8 cellular contexts compared by ENCODE assay signal in the genomic region with DNA sequence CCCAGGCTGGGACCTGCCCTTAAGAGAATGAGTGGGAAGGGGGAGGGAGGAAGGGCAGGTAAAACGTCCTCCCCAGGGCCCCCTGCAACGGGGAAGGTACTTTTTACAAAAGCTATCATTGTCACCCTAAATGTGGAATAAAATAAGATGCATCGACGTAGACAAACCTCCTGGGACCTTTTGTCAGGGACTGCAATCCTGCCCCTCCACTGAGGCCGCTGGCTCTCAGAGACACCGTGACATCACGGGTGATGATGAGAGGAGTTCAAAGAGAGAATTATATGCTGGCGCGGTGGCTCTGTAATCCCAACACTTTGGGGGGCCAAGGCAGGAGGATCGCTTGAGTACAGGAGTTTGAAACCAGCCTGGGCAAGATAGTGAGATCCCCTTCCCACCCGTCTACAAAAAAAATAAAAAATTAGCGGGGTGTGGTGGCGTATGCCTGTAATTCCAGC. TPM values are rescaled to one million over a fixed set of nuclear protein-coding genes. Genes with fewer than 3 reads are reported as not detected.
DNase-seq lines count a peak whose midpoint lies in the region; ATAC-seq, FAIRE-seq and TF ChIP-seq lines count a peak whose summit lies in the region.

No MANE protein-coding gene starts in this region.

- no peak overlapping the region for H4K5ac ChIP-seq in H9 (ENCODE audit: insufficient read length, low read depth, low read length)

- no peaks in the 10 kb centered on the region for H4K20me1 ChIP-seq in H9 (ENCODE audit: control insufficient read depth, insufficient read depth, insufficient read length)

- ATAC-seq in A549 = no peak
- no peak for ATAC-seq in HG03139 (IDR thresholded peaks at IDR 0.05; ENCODE audit: unreplicated experiment)
- no peak for ATAC-seq in GM21447 (IDR thresholded peaks at IDR 0.05; ENCODE audit: unreplicated experiment)

- peaks cover 12% of the 10 kb centered on the region for H3K23me2 ChIP-seq in H9 (ENCODE audit: insufficient read length, low read depth, low read length, poor library complexity, severe bottlenecking)

- H3K27ac Mint-ChIP-seq in H9 (peak overlapping the region in 1 of 3 experiments; percentile 80; a peak in 2 of 7 replicates), brain (peak overlapping the region in 4 of 5 experiments; percentile 78 to 90 (median 86))

- H2BK15ac ChIP-seq in H9 (ENCODE audit: low read depth, low read length) = no peak overlapping the region

- TF ChIP-seq EP300 in A549 (IDR thresholded peaks at IDR 0.05) = no peak

- H3K14ac ChIP-seq in H9 (ENCODE audit: insufficient read depth, low read length) = no peak overlapping the region

- no peak overlapping the region for H3K4ac ChIP-seq in H9 (ENCODE audit: low read depth, low read length)

- DNase-seq in A549 (ENCODE audit: low read depth in 1 of 2, low spot score in 1 of 2) (no peak), H9 (no peak), GM19238 (ENCODE audit: insufficient read length, low spot score) (no peak), ecto neural progenitor cell (ENCODE audit: low spot score) (no peak)

- H2BK5ac ChIP-seq in H9 (ENCODE audit: insufficient read length, low read length) = no peak overlapping the region

- H3K27ac ChIP-seq in A549 = no peak overlapping the region; a peak in 1 of 6 replicates
- H3K27ac ChIP-seq in H9 (ENCODE audit: insufficient read length, low read depth, low read length) = no peak overlapping the region

- H3K4me3 Mint-ChIP-seq in H9 (peak overlapping the region; percentile 75 to 88), brain (peak overlapping the region; percentile 91 to 95 (median 93))

- CTCF ChIA-PET in A549 (lab: Yijun Ruan, JAX) = interaction anchor here (0.9 to 3.5 kb wide), 4 partner anchors 16 to 74 kb away, joined by 3 to 19 read pairs (median 3); no protein-coding TSS in a partner anchor

- no peak overlapping the region for H4K91ac ChIP-seq in H9 (ENCODE audit: insufficient read length, low read depth, low read length)

- no peaks in the 10 kb centered on the region for H3K79me1 ChIP-seq in H9 (ENCODE audit: insufficient read depth, low read depth, low read length, poor library complexity, severe bottlenecking)

- FAIRE-seq in A549 (lab: Jason Lieb, UNC) = no peak

- no peak overlapping the region for H2BK12ac ChIP-seq in H9 (ENCODE audit: insufficient read length, low read depth, low read length)

- H3K9me3 Mint-ChIP-seq in H9 (no peaks in the 10 kb centered on the region), brain (no peaks in the 10 kb centered on the region)

- peak overlapping the region; percentile 59 for H3K9ac ChIP-seq in H9 (ENCODE audit: extremely low read depth, insufficient read length, low read length)

- H3K27me3 ChIP-seq in H9 (ENCODE audit: insufficient read depth, low read length) = no peaks in the 10 kb centered on the region
- H3K27me3 ChIP-seq in mononuclear cell (ENCODE audit: insufficient read depth, low read length) = peaks cover 2% of the 10 kb centered on the region

- H3K4me1 Mint-ChIP-seq in H9 = peaks cover 26 to 33% of the 10 kb centered on the region in 2 experiments
- H3K4me1 Mint-ChIP-seq in brain = peaks cover 33% of the 10 kb centered on the region

- TF ChIP-seq POLR2A in A549 (IDR thresholded peaks at IDR 0.05; ENCODE audit: low read length) = no peak

- no peak for TF ChIP-seq CTCF in A549 (IDR thresholded peaks at IDR 0.05)
- TF ChIP-seq CTCF in H9 (conservative IDR thresholded peaks at IDR 0.05) = no peak
- no peak for TF ChIP-seq CTCF in brain (conservative IDR thresholded peaks at IDR 0.05)

- H3K4me2 ChIP-seq in A549 (peak overlapping the region; percentile 96), H9 (ENCODE audit: insufficient read depth, insufficient read length, low read length) (peak overlapping the region; percentile 90)

- H2BK20ac ChIP-seq in H9 (ENCODE audit: low read depth, low read length, poor library complexity, severe bottlenecking) = no peak overlapping the region

- H3K4me1 ChIP-seq in A549 (peaks cover 11% of the 10 kb centered on the region), H9 (ENCODE audit: insufficient read depth, low read length) (peaks cover 3% of the 10 kb centered on the region; the same call in 1 of the 2 replicates), mononuclear cell (ENCODE audit: insufficient read depth, low read length) (peaks cover 31% of the 10 kb centered on the region)

- H3K9me3 ChIP-seq in A549 = no peaks in the 10 kb centered on the region
- no peaks in the 10 kb centered on the region for H3K9me3 ChIP-seq in H9 (ENCODE audit: control insufficient read depth, low read depth, low read length)
- no peaks in the 10 kb centered on the region for H3K9me3 ChIP-seq in mononuclear cell (ENCODE audit: low read depth, low read length)

- no peak overlapping the region for H2AFZ ChIP-seq in H9 (ENCODE audit: low read length)

- H3K79me2 ChIP-seq in H9 (ENCODE audit: insufficient read depth, low read length) = no peaks in the 10 kb centered on the region

- no peak overlapping the region for H3T11ph ChIP-seq in H9 (ENCODE audit: low read length)

- H3K27me3 Mint-ChIP-seq in H9 (ENCODE audit: low read depth) (peaks cover 6% of the 10 kb centered on the region), brain (peaks cover 26% of the 10 kb centered on the region)

- 44% methylated on average over 13 of the region's 13 CpGs for WGBS in A549 (ENCODE audit: missing lambda C conversion rate)
- WGBS in H9 (ENCODE audit: extremely low coverage, insufficient read length, low lambda C conversion rate) = no CpG with 5 or more reads among the region's 13 CpGs

- H3K36me3 Mint-ChIP-seq in H9 (ENCODE audit: insufficient read depth in 1 of 3, low read depth in 3 of 3) (no peaks in the 10 kb centered on the region; a peak in 2 of 7 replicates), brain (no peaks in the 10 kb centered on the region)

- H2AK5ac ChIP-seq in H9 (ENCODE audit: insufficient read length, low read length) = no peak overlapping the region

- no peak overlapping the region for H3K18ac ChIP-seq in H9 (ENCODE audit: insufficient read length, low read depth, low read length)

- peak overlapping the region; percentile 67; the same call in 2 of the 3 replicates for H3K4me3 ChIP-seq in A549
- H3K4me3 ChIP-seq in mononuclear cell (ENCODE audit: low read length) = peak overlapping the region; percentile 49

- H3K23ac ChIP-seq in H9 (ENCODE audit: insufficient read length, low read depth, low read length) = no peak overlapping the region

- no peak overlapping the region for H2BK120ac ChIP-seq in H9 (ENCODE audit: low read depth, low read length, poor library complexity, severe bottlenecking)

- H4K8ac ChIP-seq in H9 (replicated peaks; ENCODE audit: insufficient read length, low read depth, low read length) = no peak overlapping the region

- TF ChIP-seq RAD21 in A549 (conservative IDR thresholded peaks at IDR 0.05 in 1 of 2, IDR thresholded peaks at IDR 0.05 in 1 of 2) = no peak

- POLR2A ChIA-PET in A549 (lab: Yijun Ruan, JAX) = no interaction called here

- no peak overlapping the region for H3K56ac ChIP-seq in H9 (ENCODE audit: insufficient read length, low read depth, low read length)

TF ChIP-seq in A549, 52 proteins besides CTCF, POLR2A, EP300 and RAD21 (continues in another document):
- TF ChIP-seq, protein P1, sequence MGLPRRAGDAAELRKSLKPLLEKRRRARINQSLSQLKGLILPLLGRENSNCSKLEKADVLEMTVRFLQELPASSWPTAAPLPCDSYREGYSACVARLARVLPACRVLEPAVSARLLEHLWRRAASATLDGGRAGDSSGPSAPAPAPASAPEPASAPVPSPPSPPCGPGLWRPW (IDR thresholded peaks at IDR 0.05) = no peak

RNA-seq across cellular contexts. Expression of a gene that starts 1.8 kb away (rescaled TPM):
- 0.03 TPM in 1 of 2 replicates, not detected in the other for polyA plus RNA-seq in A549 (2011; rRNA removed)
- 0.07 TPM in 1 of 2 replicates, not detected in the other for polyA plus RNA-seq in A549 (2012; cell fraction: cytosol; rRNA removed)
- polyA plus RNA-seq in A549 (2012; cell fraction: nucleus; rRNA removed) = 0.01 TPM in 1 of 2 replicates, not detected in the other
- polyA plus RNA-seq in A549 (2017; fragmentation: RNase III; extraction: RNeasy Plus Mini Kit Qiagen cat#74134 plus additional on column Dnase treatment) = 0.03 to 0.10 TPM in 2 of 3 replicates, not detected in the other
- not detected in 2 replicates for polyA minus RNA-seq in A549 (2011; rRNA and poly(A)+ RNA removed)
- total RNA-seq in H9 (2021) = 3.8 and 4.9 TPM in 2 replicates
- polyA plus RNA-seq in brain (ENCODE audit: insufficient read depth, low read depth, low replicate concordance) = not detected
- 0.10 TPM for total RNA-seq in mononuclear cell

RNA-seq across cellular contexts. Expression of a gene that starts 12.2 kb away (rescaled TPM):
- polyA plus RNA-seq in A549 (2011; rRNA removed) = not detected in 2 replicates
- polyA plus RNA-seq in A549 (2012; cell fraction: cytosol; rRNA removed) = 0.32 and 0.40 TPM in 2 replicates
- polyA plus RNA-seq in A549 (2012; cell fraction: nucleus; rRNA removed) = 0.53 and 1.8 TPM in 2 replicates
- 0.03 to 0.54 TPM (median 0.12 TPM) in 3 replicates for polyA plus RNA-seq in A549 (2017; fragmentation: RNase III; extraction: RNeasy Plus Mini Kit Qiagen cat#74134 plus additional on column Dnase treatment)
- polyA minus RNA-seq in A549 (2011; rRNA and poly(A)+ RNA removed) = not detected in 2 replicates
- total RNA-seq in H9 (2021) = 30.2 and 33.3 TPM in 2 replicates
- polyA plus RNA-seq in brain (ENCODE audit: insufficient read depth, low read depth, low replicate concordance) = not detected
- 5.6 TPM for total RNA-seq in mononuclear cell

RNA-seq across cellular contexts. Expression of a gene that starts 45.4 kb away (rescaled TPM):
- 52.8 and 54.0 TPM in 2 replicates for polyA plus RNA-seq in A549 (2011; rRNA removed)
- 105 and 143 TPM in 2 replicates for polyA plus RNA-seq in A549 (2012; cell fraction: cytosol; rRNA removed)
- polyA plus RNA-seq in A549 (2012; cell fraction: nucleus; rRNA removed) = 127 and 152 TPM in 2 replicates
- 140 to 147 TPM (median 147 TPM) in 3 replicates for polyA plus RNA-seq in A549 (2017; fragmentation: RNase III; extraction: RNeasy Plus Mini Kit Qiagen cat#74134 plus additional on column Dnase treatment)
- 13.3 and 17.9 TPM in 2 replicates for polyA minus RNA-seq in A549 (2011; rRNA and poly(A)+ RNA removed)
- 109 and 110 TPM in 2 replicates for total RNA-seq in H9 (2021)
- polyA plus RNA-seq in brain (ENCODE audit: insufficient read depth, low read depth, low replicate concordance) = 171 TPM
- 58.9 TPM for total RNA-seq in mononuclear cell

RNA-seq across cellular contexts. Expression of a gene that starts 45.7 kb away (rescaled TPM):
- polyA plus RNA-seq in A549 (2011; rRNA removed) (0.57 and 1.1 TPM in 2 replicates), A549 (2017; fragmentation: RNase III; extraction: RNeasy Plus Mini Kit Qiagen cat#74134 plus additional on column Dnase treatment) (1.5 to 2.5 TPM (median 1.7 TPM) in 3 replicates), brain (ENCODE audit: insufficient read depth, low read depth, low replicate concordance) (15.9 TPM)
- 1.2 and 1.5 TPM in 2 replicates for polyA plus RNA-seq in A549 (2012; cell fraction: cytosol; rRNA removed)
- 1.7 and 2.0 TPM in 2 replicates for polyA plus RNA-seq in A549 (2012; cell fraction: nucleus; rRNA removed)
- polyA minus RNA-seq in A549 (2011; rRNA and poly(A)+ RNA removed) = 0.91 and 1.4 TPM in 2 replicates
- total RNA-seq in H9 (2021) (9.5 and 10.5 TPM in 2 replicates), mononuclear cell (0.21 TPM)

RNA-seq across cellular contexts. Expression of a gene that starts 46.8 kb away (rescaled TPM):
- 24.2 and 26.1 TPM in 2 replicates for polyA plus RNA-seq in A549 (2011; rRNA removed)
- polyA plus RNA-seq in A549 (2012; cell fraction: cytosol; rRNA removed) = 133 and 174 TPM in 2 replicates
- polyA plus RNA-seq in A549 (2012; cell fraction: nucleus; rRNA removed) = 513 and 742 TPM in 2 replicates
- polyA plus RNA-seq in A549 (2017; fragmentation: RNase III; extraction: RNeasy Plus Mini Kit Qiagen cat#74134 plus additional on column Dnase treatment) = 84.9 to 88.8 TPM (median 88.0 TPM) in 3 replicates
- 32.4 and 73.2 TPM in 2 replicates for polyA minus RNA-seq in A549 (2011; rRNA and poly(A)+ RNA removed)
- total RNA-seq in H9 (2021) = 165 and 178 TPM in 2 replicates
- 29.2 TPM for polyA plus RNA-seq in brain (ENCODE audit: insufficient read depth, low read depth, low replicate concordance)
- total RNA-seq in mononuclear cell = 7.7 TPM
